In genomic region chr16:85557083-85557975, GRCh38 we compare ENCODE assay signal across 8 cellular contexts. TPM values are rescaled to one million over a fixed set of nuclear protein-coding genes. Genes with fewer than 3 reads are reported as not detected.
DNase-seq lines count a peak whose midpoint lies in the region; ATAC-seq and TF ChIP-seq lines count a peak whose summit lies in the region.

No MANE protein-coding gene starts in this region.

- peaks cover 14% of the 10 kb centered on the region for H3K36me3 Mint-ChIP-seq in activated T-cell treated with anti-CD3 and anti-CD28 coated beads, Interleukin-2, amount 50 U/mL, for 24 hours (ENCODE audit: low read depth)

- DNase-seq in NCI-H524 (lab: John Stamatoyannopoulos, UW) (peak; percentile 45 to 69), NCI-H524 treated with DMSO at 0.1 percent for 48 hours (lab: John Stamatoyannopoulos, UW) (no peak), MM.1S (peak; percentile 18), fibroblast of the aortic adventitia (ENCODE audit: low read depth) (peak; percentile 37), prostate gland (ENCODE audit: low spot score) (no peak), AG20443 (ENCODE audit: low spot score) (no peak)
- DNase-seq in activated T-cell treated with anti-CD3 and anti-CD28 coated beads, Interleukin-2, amount 50 U/mL, for 24 hours = peak; percentile 70

- H4K20me1 ChIP-seq in MM.1S (ENCODE audit: insufficient read depth, low read length) = no peaks in the 10 kb centered on the region

- H3K4me2 ChIP-seq in MM.1S (ENCODE audit: low read depth, low read length) = peak overlapping the region; percentile 86

- TF ChIP-seq POLR2A in prostate gland (IDR thresholded peaks at IDR 0.05) = no peak

- peak overlapping the region; percentile 74 for H3K4me3 ChIP-seq in MM.1S (ENCODE audit: low read length)
- H3K4me3 ChIP-seq in fibroblast of the aortic adventitia (ENCODE audit: low read depth, low read length) = peak overlapping the region; percentile 80
- peak overlapping the region; percentile 60 to 66 for H3K4me3 ChIP-seq in prostate gland

- H3K27me3 ChIP-seq in MM.1S (replicated peaks; ENCODE audit: insufficient read depth, low read length) (no peaks in the 10 kb centered on the region), prostate gland (replicated peaks; ENCODE audit: insufficient read depth) (no peaks in the 10 kb centered on the region)

- H3K4me3 Mint-ChIP-seq in activated T-cell treated with anti-CD3 and anti-CD28 coated beads, Interleukin-2, amount 50 U/mL, for 24 hours = peak overlapping the region; percentile 85

- no peak overlapping the region for H2AFZ ChIP-seq in MM.1S (ENCODE audit: low read length)

- H3K27ac ChIP-seq in MM.1S (ENCODE audit: low read length) (peak overlapping the region; percentile 78), prostate gland (peak overlapping the region; percentile 81 to 83)

- no peaks in the 10 kb centered on the region for H3K36me3 ChIP-seq in MM.1S (replicated peaks; ENCODE audit: insufficient read depth, low read length)
- no peaks in the 10 kb centered on the region for H3K36me3 ChIP-seq in prostate gland

- no peaks in the 10 kb centered on the region for H3K9me3 Mint-ChIP-seq in activated T-cell treated with anti-CD3 and anti-CD28 coated beads, Interleukin-2, amount 50 U/mL, for 24 hours

- intact Hi-C loops in prostate gland (cut with DNase I) = loop anchor here (5.0 kb wide), 1 partner anchor 55 kb away; the partner anchor contains the start of gene GSE1

- ATAC-seq in HG02763 (IDR thresholded peaks at IDR 0.05; ENCODE audit: unreplicated experiment) = no peak

- peak overlapping the region; percentile 63 for H3K27ac Mint-ChIP-seq in activated T-cell treated with anti-CD3 and anti-CD28 coated beads, Interleukin-2, amount 50 U/mL, for 24 hours

- TF ChIP-seq CTCF in MM.1S (IDR thresholded peaks at IDR 0.05; ENCODE audit: low read length) = no peak
- TF ChIP-seq CTCF in fibroblast of the aortic adventitia (IDR thresholded peaks at IDR 0.05; ENCODE audit: insufficient read depth, low read length) = no peak
- peak in 1 of 4 experiments; percentile 18 for TF ChIP-seq CTCF in prostate gland (IDR thresholded peaks at IDR 0.05)

- 0 out of 2 replicates have a peak, but pooled peaks cover 3% of the 10 kb centered on the region for H3K4me1 ChIP-seq in MM.1S (ENCODE audit: low read length)
- peaks cover 18% of the 10 kb centered on the region for H3K4me1 ChIP-seq in prostate gland (replicated peaks)

- WGBS in prostate gland = 6% methylated on average over 22 of the region's 22 CpGs

- H3F3A ChIP-seq in MM.1S (ENCODE audit: insufficient read depth, low read length) = peaks cover 25% of the 10 kb centered on the region

- peaks cover 46% of the 10 kb centered on the region for H3K4me1 Mint-ChIP-seq in activated T-cell treated with anti-CD3 and anti-CD28 coated beads, Interleukin-2, amount 50 U/mL, for 24 hours (ENCODE audit: low read depth)

- H3K79me2 ChIP-seq in MM.1S (ENCODE audit: low read length) = peaks cover 61% of the 10 kb centered on the region

- no peaks in the 10 kb centered on the region for H3K9me2 ChIP-seq in MM.1S (replicated peaks; ENCODE audit: insufficient read depth, low read length)

- H3K9ac ChIP-seq in MM.1S (ENCODE audit: low read length) = peak overlapping the region; percentile 67; the same call in 1 of the 2 replicates

- no peaks in the 10 kb centered on the region for H3K9me3 ChIP-seq in MM.1S (replicated peaks; ENCODE audit: insufficient read depth, low read length)
- no peaks in the 10 kb centered on the region for H3K9me3 ChIP-seq in prostate gland

- no peaks in the 10 kb centered on the region for H3K27me3 Mint-ChIP-seq in activated T-cell treated with anti-CD3 and anti-CD28 coated beads, Interleukin-2, amount 50 U/mL, for 24 hours

RNA-seq across cellular contexts. Expression of gene GSE1, which starts 55.8 kb away (rescaled TPM):
- total RNA-seq in fibroblast of the aortic adventitia (ENCODE audit: low replicate concordance) (23.1 and 25.2 TPM in 2 replicates), prostate gland (100 to 1,000 TPM in 1 of 2 donors, 10 to 100 TPM in 1; 41.4 to 146 TPM)

Comparison
In these comparisons a context has a peak if more than half of its experiments do, and no peak if none do; other contexts are left out.
1. DNase-seq: peak in NCI-H524 (2 of 2), MM.1S (single experiment), activated T-cell treated with anti-CD3 and anti-CD28 coated beads, Interleukin-2, amount 50 U/mL, for 24 hours (single experiment) and fibroblast of the aortic adventitia (single experiment); none in NCI-H524 treated with DMSO at 0.1 percent for 48 hours (single experiment), prostate gland (single experiment) and AG20443 (single experiment).
2. Peak in every context shown above with its lines, with median percentiles within 50 percentile points of each other: H3K4me3 ChIP-seq.